In the genomic region with DNA sequence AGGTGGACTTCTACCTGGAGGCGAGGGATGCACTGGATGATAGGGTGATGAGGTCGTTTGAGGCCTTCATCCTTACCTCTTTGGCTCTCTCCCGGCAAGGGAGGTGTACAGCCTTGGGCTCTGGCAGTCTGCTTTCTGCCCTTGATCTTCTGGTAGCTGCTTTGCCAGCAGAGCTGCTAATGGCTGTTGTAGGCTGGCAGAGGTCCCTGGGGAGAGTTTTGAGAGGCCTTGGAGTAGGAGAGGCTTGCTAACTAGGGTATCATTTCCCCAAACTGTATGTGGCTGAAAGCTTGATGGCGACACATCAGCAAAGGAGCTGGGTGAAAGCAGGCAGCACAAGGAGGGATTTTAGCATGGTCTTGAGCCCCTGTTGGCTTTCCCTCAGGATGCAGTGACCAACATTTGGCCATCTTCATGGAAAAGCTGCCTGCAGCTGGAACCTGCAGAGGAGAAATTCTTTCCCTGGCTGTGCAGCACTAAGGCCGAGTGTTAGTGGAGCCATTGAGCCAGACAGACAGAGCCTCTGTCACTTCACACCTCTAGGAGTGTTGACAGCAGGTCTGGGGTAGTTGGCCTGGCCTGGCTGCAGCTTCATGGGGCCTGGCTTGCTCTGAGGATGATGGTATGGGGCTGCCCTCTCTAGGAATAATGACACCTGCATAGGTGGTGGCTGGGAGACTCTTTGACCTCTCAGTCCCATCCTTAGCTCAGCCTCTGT, we compare ENCODE assay signal across 9 cellular contexts. TPM values are rescaled to one million over a fixed set of nuclear protein-coding genes. Genes with fewer than 3 reads are reported as not detected.
DNase-seq lines count a peak whose midpoint lies in the region; ATAC-seq, FAIRE-seq and TF ChIP-seq lines count a peak whose summit lies in the region.
"Had no signal": no experiment of that assay in that cellular context is flagged by ENCODE, and none has a peak within 500 bp of the region (broad histone marks: within the 10 kb centered on the region; RNA-seq: fewer than 3 reads in every experiment).

No MANE protein-coding gene starts in this region.

- peaks cover 13% of the 10 kb centered on the region for H3K79me2 ChIP-seq in keratinocyte (ENCODE audit: control insufficient read depth, insufficient read depth, low read length)

- no peaks in the 10 kb centered on the region for H3K27me3 Mint-ChIP-seq in activated CD8-positive, alpha-beta T cell treated with anti-CD3 and anti-CD28 coated beads for 36 hours

- no peaks in the 10 kb centered on the region for H4K20me1 ChIP-seq in keratinocyte (ENCODE audit: control insufficient read depth, extremely low read depth, insufficient read depth, low read length)

- H3K9me1 ChIP-seq in keratinocyte (ENCODE audit: control insufficient read depth, extremely low read depth, insufficient read depth, low read length) = no peaks in the 10 kb centered on the region

- peak; percentile 50 for ATAC-seq in left ventricle myocardium superior
- ATAC-seq in Right ventricle myocardium superior (ENCODE audit: poor library complexity) = no peak
- no peak for ATAC-seq in activated CD8-positive, alpha-beta T cell treated with anti-CD3 and anti-CD28 coated beads for 36 hours
- ATAC-seq in upper lobe of left lung (ENCODE audit: low FRiP score in 2 of 2) = no peak
- no peak for ATAC-seq in omental fat pad (ENCODE audit: low FRiP score)
- no peak for ATAC-seq in GM21528 (IDR thresholded peaks at IDR 0.05; ENCODE audit: low FRiP score, unreplicated experiment)

- FAIRE-seq in keratinocyte (lab: Jason Lieb, UNC) = no peak
- FAIRE-seq: G401.6 had no signal

- H3K4me1 ChIP-seq in keratinocyte (ENCODE audit: control insufficient read depth, extremely low read depth, insufficient read depth, low read length) (peaks cover 58% of the 10 kb centered on the region), upper lobe of left lung (peaks cover 9 to 39% (median 31%) of the 10 kb centered on the region in 4 donors)

- peak overlapping the region; percentile 99 for H3K27ac ChIP-seq in keratinocyte (ENCODE audit: control insufficient read depth, insufficient read depth, low read length)
- H3K27ac ChIP-seq in upper lobe of left lung = peak overlapping the region; percentile 84 to 93 (median 87)

- CTCF ChIA-PET in activated CD8-positive, alpha-beta T cell treated with anti-CD3 and anti-CD28 coated beads for 36 hours (lab: Charles Lee) = interaction anchor here (0.6 to 3.7 kb wide), 10 partner anchors 9 to 427 kb away, joined by 3 to 20 read pairs (median 5); partner anchors contain the start of gene RNF141

- H3K4me3 Mint-ChIP-seq in activated CD8-positive, alpha-beta T cell treated with anti-CD3 and anti-CD28 coated beads for 36 hours = peak overlapping the region; percentile 77

- peak overlapping the region; percentile 96 for H3K4me2 ChIP-seq in keratinocyte (ENCODE audit: control insufficient read depth, extremely low read depth, insufficient read depth, low read depth, low read length)

- intact Hi-C loops in left ventricle myocardium superior (cut with micrococcal nuclease) (no loop called here), Right ventricle myocardium superior (cut with DNase I) (no loop called here)
- intact Hi-C loops in activated CD8-positive, alpha-beta T cell treated with anti-CD3 and anti-CD28 coated beads for 36 hours (cut with micrococcal nuclease) = no loop called here

- TF ChIP-seq POLR2A in upper lobe of left lung (IDR thresholded peaks at IDR 0.05) = no peak

- H3K9me3 Mint-ChIP-seq in activated CD8-positive, alpha-beta T cell treated with anti-CD3 and anti-CD28 coated beads for 36 hours = no peaks in the 10 kb centered on the region

- H3K4me3 ChIP-seq in keratinocyte (ENCODE audit: control insufficient read depth in 2 of 3, extremely low read depth in 1 of 3, insufficient read depth in 2 of 3, low read depth in 1 of 3, low read length in 3 of 3) = peak overlapping the region; percentile 41 to 79 (median 70)
- H3K4me3 ChIP-seq in upper lobe of left lung = peak overlapping the region in 3 of 4 donors; percentile 63 to 72 (median 64)

- no peak for DNase-seq in left ventricle myocardium superior
- no peak for DNase-seq in Right ventricle myocardium superior
- DNase-seq in activated CD8-positive, alpha-beta T cell treated with anti-CD3 and anti-CD28 coated beads for 36 hours = no peak
- no peak for DNase-seq in keratinocyte (ENCODE audit: low read depth, low spot score)
- no peak for DNase-seq in upper lobe of left lung
- DNase-seq in omental fat pad (ENCODE audit: low spot score) = no peak
- no peak for DNase-seq in HuH-7.5 (ENCODE audit: low spot score)

- dilution Hi-C loops in keratinocyte (cut with MboI; ENCODE audit: extremely low pct_ligation_motif_present, low sequenced_read_pairs) = no loop called here

- peak overlapping the region; percentile 89 for H2AFZ ChIP-seq in keratinocyte (ENCODE audit: control insufficient read depth, low read length)

- TF ChIP-seq CTCF in activated CD8-positive, alpha-beta T cell treated with anti-CD3 and anti-CD28 coated beads for 36 hours (IDR thresholded peaks at IDR 0.05) = no peak
- TF ChIP-seq CTCF in keratinocyte (optimal IDR thresholded peaks at IDR 0.05 in 1 of 3, IDR thresholded peaks at IDR 0.05 in 1 of 3, conservative IDR thresholded peaks at IDR 0.05 in 1 of 3; ENCODE audit: extremely low read depth in 1 of 3, insufficient read depth in 2 of 3, low read length in 3 of 3) (no peak), upper lobe of left lung (IDR thresholded peaks at IDR 0.05) (no peak), omental fat pad (IDR thresholded peaks at IDR 0.05) (no peak)

- 68 to 70% methylated on average over 2 to 5 of the region's 5 CpGs for WGBS in upper lobe of left lung, 2 donors

- H3K27me3 ChIP-seq in keratinocyte (ENCODE audit: control insufficient read depth, extremely low read depth, insufficient read depth, low read length) = no peaks in the 10 kb centered on the region
- H3K27me3 ChIP-seq in upper lobe of left lung = peaks cover 0 to 6% (median 0%) of the 10 kb centered on the region in 4 donors

- H3K9me3 ChIP-seq in keratinocyte (ENCODE audit: control insufficient read depth, low read depth, low read length) (no peaks in the 10 kb centered on the region), upper lobe of left lung (no peaks in the 10 kb centered on the region)

- peak overlapping the region; percentile 89 for H3K9ac ChIP-seq in keratinocyte (ENCODE audit: control insufficient read depth, extremely low read depth, insufficient read depth, low read length)

- TF ChIP-seq EP300 in upper lobe of left lung (IDR thresholded peaks at IDR 0.05) = no peak

- peak overlapping the region; percentile 81 for H3K27ac Mint-ChIP-seq in activated CD8-positive, alpha-beta T cell treated with anti-CD3 and anti-CD28 coated beads for 36 hours

- H3K4me1 Mint-ChIP-seq in activated CD8-positive, alpha-beta T cell treated with anti-CD3 and anti-CD28 coated beads for 36 hours (ENCODE audit: low read depth) = peaks cover 66% of the 10 kb centered on the region

- POLR2A ChIA-PET in activated CD8-positive, alpha-beta T cell treated with anti-CD3 and anti-CD28 coated beads for 36 hours (lab: Charles Lee) = interaction anchor here (0.5 to 1.3 kb wide), 5 partner anchors 8 to 119 kb away, joined by 3 read pairs; no protein-coding TSS in a partner anchor

- H3K36me3 Mint-ChIP-seq in activated CD8-positive, alpha-beta T cell treated with anti-CD3 and anti-CD28 coated beads for 36 hours (ENCODE audit: low read depth) = peaks cover 5% of the 10 kb centered on the region

- H3K36me3 ChIP-seq in keratinocyte (ENCODE audit: control insufficient read depth in 2 of 2, extremely low read depth in 1 of 2, insufficient read depth in 2 of 2, low read length in 2 of 2) = no peaks in the 10 kb centered on the region
- H3K36me3 ChIP-seq in upper lobe of left lung = no peaks in the 10 kb centered on the region

RNA-seq across cellular contexts. Expression of gene AMPD3, which starts 3.5 kb away (rescaled TPM):
- total RNA-seq in left ventricle myocardium superior = 3.7 TPM
- 2.6 TPM for total RNA-seq in Right ventricle myocardium superior
- total RNA-seq in activated CD8-positive, alpha-beta T cell treated with anti-CD3 and anti-CD28 coated beads for 36 hours = 10 to 100 TPM; 31.1 to 34.2 TPM
- 11.1 to 12.5 TPM (median 11.2 TPM) in 3 replicates for polyA plus RNA-seq in keratinocyte
- 13.1 TPM for polyA plus RNA-seq in keratinocyte (2011; ENCODE audit: low read depth)
- 8.2 and 10.3 TPM in 2 replicates for polyA plus RNA-seq in keratinocyte (2011; cell fraction: cytosol; rRNA removed)
- polyA plus RNA-seq in keratinocyte (2011; cell fraction: nucleus; rRNA removed) = 21.1 and 23.1 TPM in 2 replicates
- polyA plus RNA-seq in keratinocyte (2012; ENCODE audit: low replicate concordance) = 8.3 and 15.0 TPM in 2 replicates
- 15.9 to 20.6 TPM (median 16.8 TPM) in 3 replicates for polyA minus RNA-seq in keratinocyte
- polyA minus RNA-seq in keratinocyte (2011; cell fraction: cytosol; rRNA and poly(A)+ RNA removed) = 16.9 TPM
- 23.8 and 25.1 TPM in 2 replicates for polyA minus RNA-seq in keratinocyte (2011; cell fraction: nucleus; rRNA and poly(A)+ RNA removed)
- total RNA-seq in upper lobe of left lung = 10 to 100 TPM in 2 of 6 donors, 1 to 10 TPM in 4; 5.4 to 49.2 (median 9.3) TPM
- 10 to 100 TPM in 2 of 4 donors, 1 to 10 TPM in 2; 4.4 to 43.3 (median 9.9) TPM for total RNA-seq in omental fat pad
